Comparison of ENCODE assay signal across 1 cellular context in genomic region chr4:89110986-89111832, GRCh38.
TF ChIP-seq lines count a peak whose summit lies in the region.

Gene TIGD2 (plus strand): TSS chr4:89111533. CDS start chr4:89112975, 1,442 bp downstream.

TF ChIP-seq in K562, 482 proteins besides CTCF, POLR2A, EP300 and RAD21 (continued from another document and continues in another):
- TF ChIP-seq ZNF318 (IDR thresholded peaks at IDR 0.05; ENCODE audit: borderline replicate concordance in 1 of 2, low read depth in 1 of 2) (no peak), CC2D1A (IDR thresholded peaks at IDR 0.05) (0 out of 2 replicates have a peak, but pooled peaks have one; percentile 24), PTRF (tag; IDR thresholded peaks at IDR 0.05) (no peak), ZNF212 (CRISPR knock-in tag; IDR thresholded peaks at IDR 0.05) (no peak), KDM5B (IDR thresholded peaks at IDR 0.05; ENCODE audit: insufficient replicate concordance, low read depth, low read length) (peak; percentile 83), CHD4 (IDR thresholded peaks at IDR 0.05; ENCODE audit: insufficient read depth, insufficient replicate concordance, low read depth, low read length, poor library complexity, severe bottlenecking) (no peak), POLR2AphosphoS2 (IDR thresholded peaks at IDR 0.05; ENCODE audit: low read length) (no peak), NUFIP1 (IDR thresholded peaks at IDR 0.05; ENCODE audit: partially characterized antibody) (no peak), ZNF277 (CRISPR knock-in tag; IDR thresholded peaks at IDR 0.05; ENCODE audit: borderline replicate concordance) (no peak), PATZ1 (CRISPR knock-in tag; IDR thresholded peaks at IDR 0.05; ENCODE audit: borderline replicate concordance) (no peak), STAG1 (CRISPR knock-in tag; IDR thresholded peaks at IDR 0.05; ENCODE audit: borderline replicate concordance) (0 out of 2 replicates have a peak, but pooled peaks have one; percentile 18), DLX4 (CRISPR knock-in tag; IDR thresholded peaks at IDR 0.05) (no peak), PTTG1 (tag; IDR thresholded peaks at IDR 0.05; ENCODE audit: low read depth) (no peak), RB1 (IDR thresholded peaks at IDR 0.05; ENCODE audit: low read depth) (peak; percentile 72), CREB1 (IDR thresholded peaks at IDR 0.05) (peak; percentile 29; the same call in 1 of the 2 replicates), CREB1 (CRISPR knock-in tag; IDR thresholded peaks at IDR 0.05) (peak; percentile 68), ZFP36 (IDR thresholded peaks at IDR 0.05; ENCODE audit: low read depth, low read length, partially characterized antibody) (no peak), MCM7 (IDR thresholded peaks at IDR 0.05) (no peak), ZNF707 (CRISPR knock-in tag; conservative IDR thresholded peaks at IDR 0.05) (no peak), ADNP (tag; IDR thresholded peaks at IDR 0.05) (no peak), JUND (IDR thresholded peaks at IDR 0.05; ENCODE audit: borderline replicate concordance, low read depth, low read length) (no peak; the same call in 1 of the 2 replicates), JUND (tag; IDR thresholded peaks at IDR 0.05; ENCODE audit: borderline replicate concordance, low read depth, low read length) (no peak), TEAD4 (IDR thresholded peaks at IDR 0.05; ENCODE audit: low read length) (0 out of 2 replicates have a peak, but pooled peaks have one; percentile 0), TEAD4 (CRISPR knock-in tag; IDR thresholded peaks at IDR 0.05; ENCODE audit: borderline replicate concordance) (no peak), ZNF551 (CRISPR knock-in tag; IDR thresholded peaks at IDR 0.05) (no peak), ELF1 (tag; IDR thresholded peaks at IDR 0.05) (peak; percentile 79), TAF7 (tag; IDR thresholded peaks at IDR 0.05) (no peak), FUS (optimal IDR thresholded peaks at IDR 0.05; ENCODE audit: low read depth, low read length) (no peak), ZNF165 (CRISPR knock-in tag; IDR thresholded peaks at IDR 0.05; ENCODE audit: borderline replicate concordance) (no peak), ZBTB40 (IDR thresholded peaks at IDR 0.05) (peak; percentile 70), ZBTB40 (CRISPR knock-in tag; IDR thresholded peaks at IDR 0.05) (no peak), ZNF639 (CRISPR knock-in tag; conservative IDR thresholded peaks at IDR 0.05 in 1 of 2, IDR thresholded peaks at IDR 0.05 in 1 of 2) (peak in 1 of 2 experiments; percentile 53; a peak in 2 of 4 replicates), TFAP4 (CRISPR knock-in tag; IDR thresholded peaks at IDR 0.05; ENCODE audit: borderline replicate concordance) (peak; percentile 62), CHCHD3 (CRISPR knock-in tag; IDR thresholded peaks at IDR 0.05) (no peak), POU5F1 (IDR thresholded peaks at IDR 0.05; ENCODE audit: borderline replicate concordance, low read depth, low read length, partially characterized antibody) (no peak), PML (IDR thresholded peaks at IDR 0.05; ENCODE audit: low read length) (peak; percentile 68; the same call in 1 of the 2 replicates), ZNF133 (CRISPR knock-in tag; IDR thresholded peaks at IDR 0.05) (no peak), ELF2 (CRISPR knock-in tag; IDR thresholded peaks at IDR 0.05) (no peak)
